Comparison of ENCODE assay signal across 9 cellular contexts in genomic region chr15:43204016-43204901, GRCh38. TPM values are rescaled to one million over a fixed set of nuclear protein-coding genes. Genes with fewer than 3 reads are reported as not detected.
DNase-seq lines count a peak whose midpoint lies in the region; ATAC-seq and TF ChIP-seq lines count a peak whose summit lies in the region.
"Had no signal": no experiment of that assay in that cellular context is flagged by ENCODE, and none has a peak within 500 bp of the region (broad histone marks: within the 10 kb centered on the region; RNA-seq: fewer than 3 reads in every experiment).

No MANE protein-coding gene starts in this region.

- TF ChIP-seq CTCF in fibroblast of villous mesenchyme (IDR thresholded peaks at IDR 0.05; ENCODE audit: insufficient read depth, low read depth, low read length) (peak; percentile 68), progenitor cell of endocrine pancreas (IDR thresholded peaks at IDR 0.05; ENCODE audit: unreplicated experiment) (peak; percentile 64)

- peaks cover 10% of the 10 kb centered on the region for H3K4me1 Mint-ChIP-seq in activated T-cell treated with anti-CD3 and anti-CD28 coated beads, Interleukin-2, amount 50 U/mL, for 24 hours (ENCODE audit: low read depth)
- H3K4me1 Mint-ChIP-seq in progenitor cell of endocrine pancreas (ENCODE audit: low read depth): peaks cover 2% of the 10 kb centered on the region

- no peaks in the 10 kb centered on the region for H3K9me3 Mint-ChIP-seq in activated T-cell treated with anti-CD3 and anti-CD28 coated beads, Interleukin-2, amount 50 U/mL, for 24 hours
- no peaks in the 10 kb centered on the region for H3K9me3 Mint-ChIP-seq in progenitor cell of endocrine pancreas (ENCODE audit: low read depth)

- DNase-seq in Right ventricle myocardium inferior (ENCODE audit: missing footprints) (peak; percentile 78), cardiac septum (ENCODE audit: low spot score) (no peak), NCI-H82 treated with DMSO at 0.1 percent for 48 hours (lab: John Stamatoyannopoulos, UW; ENCODE audit: unreplicated experiment) (peak; percentile 6), fibroblast of villous mesenchyme (ENCODE audit: low read depth) (peak; percentile 54), progenitor cell of endocrine pancreas (ENCODE audit: low spot score, unreplicated experiment) (no peak)
- DNase-seq in activated T-cell treated with anti-CD3 and anti-CD28 coated beads, Interleukin-2, amount 50 U/mL, for 24 hours: peak; percentile 59

- no peak overlapping the region for H3K4me3 Mint-ChIP-seq in activated T-cell treated with anti-CD3 and anti-CD28 coated beads, Interleukin-2, amount 50 U/mL, for 24 hours
- H3K4me3 Mint-ChIP-seq in progenitor cell of endocrine pancreas (ENCODE audit: low read depth): no peak overlapping the region
- H3K4me3 Mint-ChIP-seq: dendritic cell treated with granulocyte-macrophage colony-stimulating factor and Interleukin-4, amounts not matched to agents 40 ng/mL and 50 ng/mL, for 4 days had no signal

- no peak overlapping the region for H3K27ac Mint-ChIP-seq in activated T-cell treated with anti-CD3 and anti-CD28 coated beads, Interleukin-2, amount 50 U/mL, for 24 hours
- no peak overlapping the region for H3K27ac Mint-ChIP-seq in progenitor cell of endocrine pancreas
- H3K27ac Mint-ChIP-seq: dendritic cell treated with granulocyte-macrophage colony-stimulating factor and Interleukin-4, amounts not matched to agents 40 ng/mL and 50 ng/mL, for 4 days had no signal

- intact Hi-C loops in Right ventricle myocardium inferior (cut with DNase I): loop anchor here (1.0 kb wide), 1 partner anchor 17 kb away; no protein-coding TSS in a partner anchor
- intact Hi-C loops in cardiac septum (cut with DNase I): no loop called here

- ATAC-seq in Right ventricle myocardium inferior: peak; percentile 59
- no peak for ATAC-seq in GM18511 (IDR thresholded peaks at IDR 0.05; ENCODE audit: unreplicated experiment)
- ATAC-seq in GM21737 (IDR thresholded peaks at IDR 0.05; ENCODE audit: unreplicated experiment): no peak

- H3K27me3 Mint-ChIP-seq in activated T-cell treated with anti-CD3 and anti-CD28 coated beads, Interleukin-2, amount 50 U/mL, for 24 hours: peaks cover 10% of the 10 kb centered on the region
- peaks cover 27% of the 10 kb centered on the region for H3K27me3 Mint-ChIP-seq in progenitor cell of endocrine pancreas

- no peak overlapping the region for H3K4me3 ChIP-seq in fibroblast of villous mesenchyme (ENCODE audit: low read depth, low read length)

- H3K36me3 Mint-ChIP-seq in activated T-cell treated with anti-CD3 and anti-CD28 coated beads, Interleukin-2, amount 50 U/mL, for 24 hours (ENCODE audit: low read depth): peaks cover 2% of the 10 kb centered on the region
- H3K36me3 Mint-ChIP-seq in progenitor cell of endocrine pancreas (ENCODE audit: insufficient read depth): peaks cover 1% of the 10 kb centered on the region

RNA-seq across cellular contexts. Expression of gene EPB42, which starts 16.6 kb away (rescaled TPM):
- total RNA-seq in Right ventricle myocardium inferior: 0.57 TPM
- 0.38 TPM for total RNA-seq in cardiac septum
- not detected in 2 replicates for total RNA-seq in fibroblast of villous mesenchyme
- not detected in 2 replicates for total RNA-seq in progenitor cell of endocrine pancreas

RNA-seq across cellular contexts. Expression of gene CCNDBP1, which starts 19.1 kb away (rescaled TPM):
- total RNA-seq in Right ventricle myocardium inferior: 54.6 TPM
- 56.6 TPM for total RNA-seq in cardiac septum
- 57.7 and 67.8 TPM in 2 replicates for total RNA-seq in fibroblast of villous mesenchyme
- total RNA-seq in progenitor cell of endocrine pancreas: 43.2 and 44.1 TPM in 2 replicates

Comparison
In these comparisons a context has a peak if more than half of its experiments do, and no peak if none do; other contexts are left out.
1. DNase-seq: peak in Right ventricle myocardium inferior (single experiment), NCI-H82 treated with DMSO at 0.1 percent for 48 hours (single experiment), activated T-cell treated with anti-CD3 and anti-CD28 coated beads, Interleukin-2, amount 50 U/mL, for 24 hours (single experiment) and fibroblast of villous mesenchyme (single experiment); none in cardiac septum (single experiment) and progenitor cell of endocrine pancreas (single experiment).